Comparison of ENCODE assay signal across 8 cellular contexts in genomic region chr2:158034198-158034831, GRCh38.
DNase-seq lines count a peak whose midpoint lies in the region; ATAC-seq and TF ChIP-seq lines count a peak whose summit lies in the region.

No MANE protein-coding gene starts in this region.

- no peaks in the 10 kb centered on the region for H3K4me1 ChIP-seq in esophagus squamous epithelium
- no peaks in the 10 kb centered on the region for H3K4me1 ChIP-seq in neural progenitor cell

- no peaks in the 10 kb centered on the region for H3K79me2 ChIP-seq in neural progenitor cell (ENCODE audit: low read depth)

- H3K36me3 Mint-ChIP-seq in neural progenitor cell: no peaks in the 10 kb centered on the region

- H3K27me3 ChIP-seq in MG63: no peaks in the 10 kb centered on the region
- no peaks in the 10 kb centered on the region for H3K27me3 ChIP-seq in esophagus squamous epithelium
- H3K27me3 ChIP-seq in neural progenitor cell: no peaks in the 10 kb centered on the region

- H3K9me3 ChIP-seq in MG63 (no peaks in the 10 kb centered on the region), esophagus squamous epithelium (no peaks in the 10 kb centered on the region), neural progenitor cell (ENCODE audit: low read depth) (no peaks in the 10 kb centered on the region)

- no peaks in the 10 kb centered on the region for H3K9me3 Mint-ChIP-seq in neural progenitor cell

- H3K4me2 ChIP-seq in neural progenitor cell: no peak overlapping the region

- no peak overlapping the region for H3K4me3 ChIP-seq in MG63
- H3K4me3 ChIP-seq in esophagus squamous epithelium: no peak overlapping the region
- no peak overlapping the region for H3K4me3 ChIP-seq in neural progenitor cell

- H3K27ac ChIP-seq in esophagus squamous epithelium (no peak overlapping the region), neural progenitor cell (no peak overlapping the region)

- TF ChIP-seq CTCF in esophagus squamous epithelium (IDR thresholded peaks at IDR 0.05) (peak; percentile 15 to 62 (median 46)), neural progenitor cell (IDR thresholded peaks at IDR 0.05) (peak; percentile 68)

- ATAC-seq in GM19467 (IDR thresholded peaks at IDR 0.05; ENCODE audit: unreplicated experiment) (peak; percentile 68), GM21825 (IDR thresholded peaks at IDR 0.05; ENCODE audit: unreplicated experiment) (no peak), HG02623 (IDR thresholded peaks at IDR 0.05; ENCODE audit: unreplicated experiment) (no peak)

- no peak overlapping the region for H3K9ac ChIP-seq in neural progenitor cell

- DNase-seq in D341Med (ENCODE audit: low spot score): peak; percentile 61
- peak; percentile 10 for DNase-seq in MG63
- peak; percentile 60 for DNase-seq in RPMI7951 (ENCODE audit: low read depth)
- DNase-seq in esophagus squamous epithelium (lab: John Stamatoyannopoulos, UW): no peak
- peak; percentile 82 for DNase-seq in neural progenitor cell (ENCODE audit: low spot score)

- intact Hi-C loops in esophagus squamous epithelium (cut with DNase I): loop anchor here (5.0 kb wide), 1 partner anchor 713 kb away; no protein-coding TSS in a partner anchor

- no peak overlapping the region for H3K27ac Mint-ChIP-seq in neural progenitor cell

- H3K27me3 Mint-ChIP-seq in neural progenitor cell (ENCODE audit: insufficient read depth, low read depth): no peaks in the 10 kb centered on the region

- H3F3A ChIP-seq in neural progenitor cell (ENCODE audit: low read depth): no peaks in the 10 kb centered on the region

- no peak for TF ChIP-seq POLR2A in esophagus squamous epithelium (IDR thresholded peaks at IDR 0.05)

- no peak overlapping the region for H3K4me3 Mint-ChIP-seq in neural progenitor cell

- no peak overlapping the region for H2AFZ ChIP-seq in neural progenitor cell (replicated peaks)

- H3K36me3 ChIP-seq in MG63 (no peaks in the 10 kb centered on the region), esophagus squamous epithelium (no peaks in the 10 kb centered on the region), neural progenitor cell (no peaks in the 10 kb centered on the region)

- H3K4me1 Mint-ChIP-seq in neural progenitor cell: peaks cover 18% of the 10 kb centered on the region

- 26 to 30% methylated on average over 7 of the region's 7 CpGs for WGBS in esophagus squamous epithelium, 2 donors

- H4K20me1 ChIP-seq in neural progenitor cell (ENCODE audit: low read depth): no peaks in the 10 kb centered on the region
